Comparison of ENCODE assay signal across 21 cellular contexts in genomic region chr11:19718976-19719375, GRCh38.
"Had no signal": no experiment of that assay in that cellular context is flagged by ENCODE, and none has a peak within 500 bp of the region (broad histone marks: within the 10 kb centered on the region; RNA-seq: fewer than 3 reads in every experiment).

No MANE protein-coding gene starts in this region.

- H3K36me3 ChIP-seq: gastrocnemius medialis, right lobe of liver, upper lobe of right lung had no signal

- H3K9me3 ChIP-seq: gastrocnemius medialis, right lobe of liver, upper lobe of right lung had no signal

- H3K4me3 ChIP-seq: gastrocnemius medialis, lung, right lobe of liver, skin epidermis, upper lobe of right lung had no signal

- DNase-seq: activated CD4-positive, alpha-beta T cell treated with anti-CD3 and anti-CD28 coated beads for 36 hours; activated CD4-positive, CD25-positive, alpha-beta regulatory T cell; activated CD8-positive, alpha-beta memory T cell treated with anti-CD3 and anti-CD28 coated beads, Interleukin-2, amount 10 ng/mL, durations not matched to agents 7 days and 5 days; activated CD8-positive, alpha-beta T cell treated with anti-CD3 and anti-CD28 coated beads, Interleukin-2, amount 10 ng/mL, durations not matched to agents 7 days and 5 days; activated naive CD8-positive, alpha-beta T cell treated with anti-CD3 and anti-CD28 coated beads, Interleukin-2, amount 50 U/mL, for 24 hours; activated T-cell treated with anti-CD3 and anti-CD28 coated beads, Interleukin-2, amount 50 U/mL, for 48 hours; amygdala; dermis blood vessel endothelial cell; effector CD4-positive, alpha-beta T cell; gastrocnemius medialis; mesendoderm; posterior cingulate gyrus; right lobe of liver; stimulated activated CD4-positive, alpha-beta T cell treated with anti-CD3 and anti-CD28 coated beads, Interleukin-12 subunit alpha, Interleukin-12 subunit beta, amount 100 ng/mL, for 4 hours; stimulated activated CD4-positive, alpha-beta T cell treated with anti-CD3 and anti-CD28 coated beads, Interleukin-4, amount 100 ng/mL, for 1 hour; stimulated activated naive CD8-positive, alpha-beta T cell treated with anti-CD3 and anti-CD28 coated beads, Interleukin-15, Interleukin-2, amounts not matched to agents 100 U/mL and 50 U/mL, for 24 hours; upper lobe of right lung had no signal

- ATAC-seq: activated CD4-positive, alpha-beta T cell treated with anti-CD3 and anti-CD28 coated beads for 36 hours; activated CD8-positive, alpha-beta memory T cell treated with anti-CD3 and anti-CD28 coated beads, Interleukin-2, amount 10 ng/mL, durations not matched to agents 7 days and 5 days; activated CD8-positive, alpha-beta T cell treated with anti-CD3 and anti-CD28 coated beads, Interleukin-2, amount 10 ng/mL, durations not matched to agents 7 days and 5 days; activated naive CD8-positive, alpha-beta T cell treated with anti-CD3 and anti-CD28 coated beads, Interleukin-2, amount 50 U/mL, for 24 hours; gastrocnemius medialis; left lobe of liver; right lobe of liver; stimulated activated naive CD8-positive, alpha-beta T cell treated with anti-CD3 and anti-CD28 coated beads, Interleukin-15, Interleukin-2, amounts not matched to agents 100 U/mL and 50 U/mL, for 24 hours; upper lobe of right lung had no signal

- H3K27me3 ChIP-seq: right lobe of liver had no signal

- H3K27ac ChIP-seq: epithelial cell of prostate, gastrocnemius medialis, right lobe of liver, skin epidermis, upper lobe of right lung had no signal
